ENCODE assay signal across 17 cellular contexts in genomic region chr2:219434468-219434717, GRCh38. TPM values are rescaled to one million over a fixed set of nuclear protein-coding genes. Genes with fewer than 3 reads are reported as not detected.
A peak's percentile ranks its signal among the peaks of the same experiment; 100 is the strongest.
DNase-seq lines count a peak whose midpoint lies in the region; ATAC-seq and TF ChIP-seq lines count a peak whose summit lies in the region.
"Had no signal": no experiment of that assay in that cellular context is flagged by ENCODE, and none has a peak within 500 bp of the region (broad histone marks: within the 10 kb centered on the region; RNA-seq: fewer than 3 reads in every experiment).

No MANE protein-coding gene starts in this region.

- H3K4ac ChIP-seq in neuronal stem cell (ENCODE audit: low read length) = no peak overlapping the region

- peak overlapping the region; percentile 95 for H2BK15ac ChIP-seq in neuronal stem cell (ENCODE audit: low read length)

- no peaks in the 10 kb centered on the region for H3K4me1 Mint-ChIP-seq in activated naive CD4-positive, alpha-beta T cell treated with anti-CD3 and anti-CD28 coated beads, Interleukin-2, amount 50 U/mL, for 24 hours
- H3K4me1 Mint-ChIP-seq: activated CD4-positive, alpha-beta T cell treated with anti-CD3 and anti-CD28 coated beads for 36 hours had no signal

- no peaks in the 10 kb centered on the region for H3K79me1 ChIP-seq in neuronal stem cell (ENCODE audit: low read depth, low read length)

- no peak overlapping the region for H4K91ac ChIP-seq in neuronal stem cell (ENCODE audit: low read depth, low read length, poor library complexity)

- H3K27me3 ChIP-seq in gastroesophageal sphincter (peaks cover 16% of the 10 kb centered on the region), neuronal stem cell (ENCODE audit: control insufficient read depth in 3 of 3, insufficient read depth in 3 of 3, low read depth in 1 of 3, low read length in 3 of 3) (peaks cover 0 to 76% (median 27%) of the 10 kb centered on the region in 3 experiments), tibial artery (no peaks in the 10 kb centered on the region)

- no peak for ATAC-seq in gastroesophageal sphincter

- DNase-seq in activated naive CD4-positive, alpha-beta T cell treated with anti-CD3 and anti-CD28 coated beads, Interleukin-2, amount 50 U/mL, for 16 hours = no peak
- DNase-seq in neuronal stem cell (ENCODE audit: low spot score) (no peak), tibial artery (no peak), SKM-1 treated with dmso at 0.1 percent for 144 hours (lab: John Stamatoyannopoulos, UW; ENCODE audit: unreplicated experiment) (no peak), NAMALWA (ENCODE audit: low spot score) (no peak)
- DNase-seq in stimulated activated CD4-positive, alpha-beta T cell treated with anti-CD3 and anti-CD28 coated beads, Interleukin-2, amount 100 ng/mL, for 24 hours = no peak
- DNase-seq: 8988T; caudate nucleus; NCI-H1105; NK-92 treated with Interleukin-12 subunit alpha and Interleukin-12 subunit beta, amount 100 ng/mL, for 24 hours had no signal

- H3K36me3 Mint-ChIP-seq in activated naive CD4-positive, alpha-beta T cell treated with anti-CD3 and anti-CD28 coated beads, Interleukin-2, amount 50 U/mL, for 24 hours = no peaks in the 10 kb centered on the region
- H3K36me3 Mint-ChIP-seq: activated naive CD8-positive, alpha-beta T cell; naive thymus-derived CD8-positive, alpha-beta T cell had no signal

- H3K4me1 ChIP-seq in gastroesophageal sphincter = peaks cover 7 to 82% (median 31%) of the 10 kb centered on the region in 3 donors
- H3K4me1 ChIP-seq in neuronal stem cell (ENCODE audit: control insufficient read depth in 2 of 2, insufficient read depth in 1 of 2, low read depth in 1 of 2, low read length in 2 of 2) = peaks cover 7 to 8% of the 10 kb centered on the region in 2 donors
- H3K4me1 ChIP-seq in tibial artery = peaks cover 0 to 82% (median 32%) of the 10 kb centered on the region in 4 donors

- peak overlapping the region; percentile 85 for H2AK5ac ChIP-seq in neuronal stem cell (ENCODE audit: low read depth, low read length)

- H3K4me2 ChIP-seq in neuronal stem cell (ENCODE audit: insufficient read depth, low read length, poor library complexity, severe bottlenecking) = peak overlapping the region; percentile 47

- H3K9me3 ChIP-seq in gastroesophageal sphincter (no peaks in the 10 kb centered on the region), neuronal stem cell (replicated peaks in 1 of 2; ENCODE audit: control insufficient read depth in 2 of 2, insufficient read depth in 1 of 2, low read depth in 1 of 2, low read length in 2 of 2) (no peaks in the 10 kb centered on the region), tibial artery (no peaks in the 10 kb centered on the region)

- intact Hi-C loops in tibial artery (cut with DNase I; ENCODE audit: low total_unique reads) = loop anchor here (2.0 kb wide), 1 partner anchor 18 kb away; no protein-coding TSS in a partner anchor

- peak overlapping the region; percentile 12 for H2BK12ac ChIP-seq in neuronal stem cell (ENCODE audit: low read length)

- H3K4me3 ChIP-seq in gastroesophageal sphincter = peak overlapping the region; percentile 38 to 58
- H3K4me3 ChIP-seq in neuronal stem cell (ENCODE audit: low read length in 2 of 2) = no peak overlapping the region
- H3K4me3 ChIP-seq in tibial artery = peak overlapping the region; percentile 45 to 47

- peak overlapping the region; percentile 19 for H3K4me3 Mint-ChIP-seq in activated naive CD4-positive, alpha-beta T cell treated with anti-CD3 and anti-CD28 coated beads, Interleukin-2, amount 50 U/mL, for 24 hours
- H3K4me3 Mint-ChIP-seq: activated CD4-positive, alpha-beta T cell treated with anti-CD3 and anti-CD28 coated beads for 36 hours; activated naive CD8-positive, alpha-beta T cell; T-helper 2 cell treated with Interferon-gamma antibody and Interleukin-4, amounts not matched to agents 5 μg/mL and 100 μg/mL, for 36 hours had no signal

- no peak overlapping the region for H3K14ac ChIP-seq in neuronal stem cell (ENCODE audit: low read length)

- H3K9ac ChIP-seq in neuronal stem cell (ENCODE audit: low read depth, low read length, poor library complexity) = no peak overlapping the region

- no peak for TF ChIP-seq CTCF in gastroesophageal sphincter (IDR thresholded peaks at IDR 0.05)
- no peak for TF ChIP-seq CTCF in tibial artery (IDR thresholded peaks at IDR 0.05)

- peak overlapping the region; percentile 79 for H2AFZ ChIP-seq in neuronal stem cell (ENCODE audit: low read length)

- no peak overlapping the region for H2BK5ac ChIP-seq in neuronal stem cell (ENCODE audit: low read length)

- H3K27ac ChIP-seq in gastroesophageal sphincter (peak overlapping the region; percentile 93 to 99 (median 98)), neuronal stem cell (replicated peaks; ENCODE audit: low read length) (no peak overlapping the region), tibial artery (peak overlapping the region; percentile 96 to 97)
- H3K27ac ChIP-seq: C4-2B had no signal

- H3K18ac ChIP-seq in neuronal stem cell (ENCODE audit: low read length) = peak overlapping the region; percentile 44

- WGBS in gastroesophageal sphincter (ENCODE audit: low coverage in 1 of 2), 2 donors = 40% methylated on average over 1 of the region's 9 CpGs; no CpG with 5 or more reads in 1 of the 2 donors
- WGBS in neuronal stem cell (ENCODE audit: extremely low coverage in 2 of 2, insufficient read length in 2 of 2, insufficient replicate concordance in 1 of 2), 2 donors = no CpG with 5 or more reads among the region's 9 CpGs

- H2BK120ac ChIP-seq in neuronal stem cell (ENCODE audit: low read depth, low read length) = peak overlapping the region; percentile 68

- H3K9me3 Mint-ChIP-seq in activated naive CD4-positive, alpha-beta T cell treated with anti-CD3 and anti-CD28 coated beads, Interleukin-2, amount 50 U/mL, for 24 hours = no peaks in the 10 kb centered on the region
- H3K9me3 Mint-ChIP-seq: naive thymus-derived CD8-positive, alpha-beta T cell; T-helper 2 cell treated with Interferon-gamma antibody and Interleukin-4, amounts not matched to agents 5 μg/mL and 100 μg/mL, for 36 hours had no signal

- no peak overlapping the region for H3K23ac ChIP-seq in neuronal stem cell (ENCODE audit: low read depth, low read length, poor library complexity)

- no peaks in the 10 kb centered on the region for H3K36me3 ChIP-seq in gastroesophageal sphincter
- no peaks in the 10 kb centered on the region for H3K36me3 ChIP-seq in neuronal stem cell (replicated peaks in 1 of 2; ENCODE audit: control insufficient read depth in 2 of 2, insufficient read depth in 2 of 2, low read length in 2 of 2)
- H3K36me3 ChIP-seq in tibial artery = no peaks in the 10 kb centered on the region

- TF ChIP-seq POLR2A in gastroesophageal sphincter (IDR thresholded peaks at IDR 0.05) = no peak

- peaks cover 12% of the 10 kb centered on the region for H3K27me3 Mint-ChIP-seq in activated naive CD4-positive, alpha-beta T cell treated with anti-CD3 and anti-CD28 coated beads, Interleukin-2, amount 50 U/mL, for 24 hours

- H3K27ac Mint-ChIP-seq in activated naive CD4-positive, alpha-beta T cell treated with anti-CD3 and anti-CD28 coated beads, Interleukin-2, amount 50 U/mL, for 24 hours = no peak overlapping the region
- H3K27ac Mint-ChIP-seq: activated CD4-positive, alpha-beta T cell treated with anti-CD3 and anti-CD28 coated beads for 36 hours; activated naive CD8-positive, alpha-beta T cell; naive thymus-derived CD8-positive, alpha-beta T cell; T-helper 2 cell treated with Interferon-gamma antibody and Interleukin-4, amounts not matched to agents 5 μg/mL and 100 μg/mL, for 36 hours had no signal

- H4K8ac ChIP-seq in neuronal stem cell (ENCODE audit: low read depth, low read length) = peak overlapping the region; percentile 89

- TF ChIP-seq EP300 in gastroesophageal sphincter (IDR thresholded peaks at IDR 0.05) = no peak

RNA-seq across cellular contexts. Expression of gene SPEG, which starts 0.2 kb away (rescaled TPM):
- total RNA-seq in gastroesophageal sphincter = 100 to 1,000 TPM in 3 of 4 donors, 10 to 100 TPM in 1; 90.2 to 307 (median 214) TPM
- 24.0 TPM for polyA plus RNA-seq in neuronal stem cell (2013, experiment 1 of 2)
- polyA plus RNA-seq in neuronal stem cell (2013, experiment 2 of 2) = 23.9 TPM

RNA-seq across cellular contexts. Expression of gene DES, which starts 16.2 kb away (rescaled TPM):
- over 10,000 TPM; 10,852 to 31,720 (median 15,007) TPM for total RNA-seq in gastroesophageal sphincter
- 0.24 TPM for polyA plus RNA-seq in neuronal stem cell (2013, experiment 1 of 2)
- polyA plus RNA-seq in neuronal stem cell (2013, experiment 2 of 2) = 0.39 TPM
- total RNA-seq: activated CD4-positive, alpha-beta T cell treated with anti-CD3 and anti-CD28 coated beads for 36 hours; naive thymus-derived CD8-positive, alpha-beta T cell had no signal
- polyA plus RNA-seq: naive thymus-derived CD8-positive, alpha-beta T cell had no signal

RNA-seq across cellular contexts. Expression of gene DNPEP, which starts 46.7 kb away (rescaled TPM):
- total RNA-seq in gastroesophageal sphincter = 10 to 100 TPM; 37.8 to 76.9 (median 59.2) TPM
- 35.4 TPM for polyA plus RNA-seq in neuronal stem cell (2013, experiment 1 of 2)
- 35.1 TPM for polyA plus RNA-seq in neuronal stem cell (2013, experiment 2 of 2)

Comparison
In these comparisons a context has a peak if more than half of its experiments do, and no peak if none do; other contexts are left out.
1. H3K4me3 ChIP-seq: peak in gastroesophageal sphincter (2 of 2) and tibial artery (2 of 2); none in neuronal stem cell (0 of 2).